Comparison of ENCODE assay signal across 9 cellular contexts in genomic region chr5:95780597-95780996, GRCh38. TPM values are rescaled to one million over a fixed set of nuclear protein-coding genes. Genes with fewer than 3 reads are reported as not detected.
A peak's percentile ranks its signal among the peaks of the same experiment; 100 is the strongest.
DNase-seq lines count a peak whose midpoint lies in the region; ATAC-seq, FAIRE-seq and TF ChIP-seq lines count a peak whose summit lies in the region.
"Had no signal": no experiment of that assay in that cellular context is flagged by ENCODE, and none has a peak within 500 bp of the region (broad histone marks: within the 10 kb centered on the region; RNA-seq: fewer than 3 reads in every experiment).

No MANE protein-coding gene starts in this region.

- H3K27me3 ChIP-seq in ascending aorta (no peaks in the 10 kb centered on the region), HepG2 (ENCODE audit: control insufficient read depth in 1 of 2, insufficient read depth in 2 of 2, low read length in 2 of 2) (no peaks in the 10 kb centered on the region), subcutaneous abdominal adipose tissue (ENCODE audit: control insufficient read depth in 5 of 5, insufficient read depth in 4 of 5, low read length in 5 of 5) (no peaks in the 10 kb centered on the region)

- H3K27ac ChIP-seq in ascending aorta (peak overlapping the region; percentile 54 to 73), HepG2 (ENCODE audit: extremely low read length, insufficient read depth, low read length) (no peak overlapping the region), subcutaneous abdominal adipose tissue (ENCODE audit: low read depth, low read length) (peak overlapping the region; percentile 68)

- H3K79me2 ChIP-seq in HepG2 (ENCODE audit: insufficient read depth, low read length): no peaks in the 10 kb centered on the region

- FAIRE-seq in HepG2 (lab: Jason Lieb, UNC): no peak

- DNase-seq in ascending aorta (ENCODE audit: low spot score in 2 of 2) (no peak), HepG2 (ENCODE audit: low spot score) (no peak), ureter (ENCODE audit: low spot score) (no peak), type B pancreatic cell (ENCODE audit: extremely low spot score, unreplicated experiment) (no peak), DMS79 (lab: John Stamatoyannopoulos, UW) (no peak)

- no peaks in the 10 kb centered on the region for H3K9me3 ChIP-seq in ascending aorta
- no peaks in the 10 kb centered on the region for H3K9me3 ChIP-seq in HepG2 (ENCODE audit: low read length)
- no peaks in the 10 kb centered on the region for H3K9me3 ChIP-seq in subcutaneous abdominal adipose tissue (ENCODE audit: control insufficient read depth in 5 of 5, low read length in 5 of 5)

- no peaks in the 10 kb centered on the region for H3K27me3 Mint-ChIP-seq in type B pancreatic cell
- H3K27me3 Mint-ChIP-seq: stimulated activated naive CD8-positive, alpha-beta T cell treated with anti-CD3 and anti-CD28 coated beads, Interleukin-15, Interleukin-2, amounts not matched to agents 100 ng/mL and 50 ng/mL, for 24 hours had no signal

- TF ChIP-seq EP300 in HepG2 (IDR thresholded peaks at IDR 0.05; ENCODE audit: low read depth in 2 of 2, low read length in 2 of 2): no peak
- TF ChIP-seq EP300 in HepG2 (CRISPR knock-in tag; IDR thresholded peaks at IDR 0.05; ENCODE audit: borderline replicate concordance): no peak

- BruUV-seq in HepG2 (replicated peaks; lab: Mats Ljungman, UMichigan): no TSS peak

- no peak overlapping the region for H2AFZ ChIP-seq in HepG2 (ENCODE audit: low read length)

- no peak overlapping the region for H3K4me3 Mint-ChIP-seq in type B pancreatic cell
- H3K4me3 Mint-ChIP-seq: WTC11 had no signal

- H3K4me1 Mint-ChIP-seq in type B pancreatic cell (ENCODE audit: unreplicated experiment): peaks cover 7% of the 10 kb centered on the region

- 98% methylated on average over 6 of the region's 7 CpGs for WGBS in HepG2 (ENCODE audit: low lambda C conversion rate)

- H3K4me3 ChIP-seq in ascending aorta (no peak overlapping the region), HepG2 (replicated peaks in 1 of 3; ENCODE audit: insufficient read depth in 1 of 3, low read depth in 2 of 3, low read length in 3 of 3) (no peak overlapping the region), subcutaneous abdominal adipose tissue (ENCODE audit: low read depth in 1 of 5, low read length in 5 of 5) (no peak overlapping the region)

- in situ Hi-C loops in HepG2 (cut with HindIII; ENCODE audit: extremely low pct_ligation_motif_present, low pct_unique_long_range_greater_than_20kb): no loop called here

- no peak overlapping the region for H3K9ac ChIP-seq in HepG2 (ENCODE audit: insufficient read depth, low read depth, low read length)
- no peak overlapping the region for H3K9ac ChIP-seq in subcutaneous abdominal adipose tissue (ENCODE audit: low read length in 5 of 5)

- CTCF ChIA-PET in HepG2 (lab: Yijun Ruan, JAX; ENCODE audit: low intra/inter-chr PET ratio, low total read pairs): interaction anchor here (1.1 to 3.1 kb wide), 7 partner anchors 31 to 136 kb away, joined by 3 to 73 read pairs (median 4); partner anchors contain the start of gene GLRX

- H3K4me1 ChIP-seq in ascending aorta: peaks cover 0 to 12% of the 10 kb centered on the region in 2 donors
- H3K4me1 ChIP-seq in HepG2 (ENCODE audit: insufficient read depth, low read length): peaks cover 6% of the 10 kb centered on the region; the same call in 1 of the 2 replicates
- peaks cover 0 to 33% (median 17%) of the 10 kb centered on the region in 5 donors for H3K4me1 ChIP-seq in subcutaneous abdominal adipose tissue (ENCODE audit: control insufficient read depth in 5 of 5, insufficient read depth in 5 of 5, low read length in 5 of 5)

- H3K27ac Mint-ChIP-seq in type B pancreatic cell: no peak overlapping the region
- H3K27ac Mint-ChIP-seq: WTC11 had no signal

- H4K20me1 ChIP-seq in HepG2 (ENCODE audit: insufficient read depth, low read length): no peaks in the 10 kb centered on the region

- intact Hi-C loops in ascending aorta (cut with DNase I): loop anchor here (5.0 kb wide), 3 partner anchors 118 to 562 kb away; partner anchors contain the start of gene RFESD
- intact Hi-C loops in HepG2 (cut with micrococcal nuclease; ENCODE audit: unreplicated experiment): loop anchor here (2.0 kb wide), 1 partner anchor 116 kb away; no protein-coding TSS in a partner anchor

- ATAC-seq in HG03354 (IDR thresholded peaks at IDR 0.05; ENCODE audit: poor library complexity, severe bottlenecking, unreplicated experiment) (peak; percentile 9), HepG2 (no peak)

- H3K36me3 ChIP-seq in ascending aorta: peaks cover 0 to 7% of the 10 kb centered on the region in 2 donors
- H3K36me3 ChIP-seq in HepG2 (replicated peaks in 1 of 2; ENCODE audit: control insufficient read depth in 1 of 2, insufficient read depth in 2 of 2, low read length in 2 of 2): peaks cover 1 to 10% of the 10 kb centered on the region in 2 experiments; a peak in 4 of 5 replicates
- peaks cover 0 to 12% (median 6%) of the 10 kb centered on the region in 5 donors for H3K36me3 ChIP-seq in subcutaneous abdominal adipose tissue (ENCODE audit: control insufficient read depth in 5 of 5, insufficient read depth in 5 of 5, low read length in 5 of 5)

- no peak for TF ChIP-seq POLR2A in HepG2 (IDR thresholded peaks at IDR 0.05; ENCODE audit: insufficient read depth in 1 of 2, low read depth in 2 of 2, low read length in 2 of 2)

- peaks cover 30% of the 10 kb centered on the region for H3K36me3 Mint-ChIP-seq in type B pancreatic cell
- H3K36me3 Mint-ChIP-seq: WTC11 had no signal

- POLR2A ChIA-PET in HepG2 (lab: Yijun Ruan, JAX): interaction anchor here (1.0 to 1.8 kb wide), 8 partner anchors 23 to 134 kb away, joined by 4 to 10 read pairs (median 4); partner anchors contain the start of genes GLRX and RFESD

- no peak overlapping the region for H3K4me2 ChIP-seq in HepG2 (ENCODE audit: low read depth, low read length)

- TF ChIP-seq RAD21 in HepG2 (CRISPR knock-in tag; IDR thresholded peaks at IDR 0.05): no peak

- no peak for TF ChIP-seq CTCF in ascending aorta (IDR thresholded peaks at IDR 0.05)
- no peak for TF ChIP-seq CTCF in HepG2 (CRISPR knock-in tag; IDR thresholded peaks at IDR 0.05)
- TF ChIP-seq CTCF in type B pancreatic cell (conservative IDR thresholded peaks at IDR 0.05): no peak

- H3K9me3 Mint-ChIP-seq in type B pancreatic cell: no peaks in the 10 kb centered on the region
- H3K9me3 Mint-ChIP-seq: stimulated activated naive CD8-positive, alpha-beta T cell treated with anti-CD3 and anti-CD28 coated beads, Interleukin-15, Interleukin-2, amounts not matched to agents 100 ng/mL and 50 ng/mL, for 24 hours; WTC11 had no signal

RNA-seq across cellular contexts. Expression of gene GLRX, which starts 41.9 kb away (rescaled TPM):
- total RNA-seq in ascending aorta (18.5 TPM), HepG2 (2016; rRNA removed; fragmentation: Illumina TruSeq; extraction: Trizol) (63.8 and 71.9 TPM in 2 replicates), ureter (21.1 TPM), type B pancreatic cell (ENCODE audit: low replicate concordance) (17.8 and 18.7 TPM in 2 replicates)
- total RNA-seq in HepG2 (2016; cell fraction: cytosol; rRNA removed; fragmentation: Illumina TruSeq; extraction: Trizol; ENCODE audit: low read depth): 27.6 and 30.6 TPM in 2 replicates
- total RNA-seq in HepG2 (2016; cell fraction: insoluble cytoplasmic fraction; rRNA removed; fragmentation: Illumina TruSeq; extraction: Trizol): 64.8 and 79.1 TPM in 2 replicates
- total RNA-seq in HepG2 (2016; cell fraction: membrane; rRNA removed; fragmentation: Illumina TruSeq; extraction: Trizol): 27.3 and 28.0 TPM in 2 replicates
- total RNA-seq in HepG2 (2016; cell fraction: nucleus; rRNA removed; fragmentation: Illumina TruSeq; extraction: Trizol): 27.2 and 28.1 TPM in 2 replicates
- polyA plus RNA-seq in HepG2 (2011; rRNA removed): 499 and 615 TPM in 2 replicates
- polyA plus RNA-seq in HepG2 (2011; cell fraction: cytosol; rRNA removed): 393 and 503 TPM in 2 replicates
- polyA plus RNA-seq in HepG2 (2011; cell fraction: nucleus; rRNA removed): 87.8 and 90.3 TPM in 2 replicates
- polyA plus RNA-seq in HepG2 (2012): 244 and 269 TPM in 2 replicates
- polyA plus RNA-seq in HepG2 (2016; cell fraction: cytosol; fragmentation: Illumina TruSeq; extraction: Trizol; ENCODE audit: low read depth): 25.5 and 30.2 TPM in 2 replicates
- 107 and 117 TPM in 2 replicates for polyA plus RNA-seq in HepG2 (2016; cell fraction: insoluble cytoplasmic fraction; fragmentation: Illumina TruSeq; extraction: Trizol; ENCODE audit: low read depth)
- 23.9 and 28.1 TPM in 2 replicates for polyA plus RNA-seq in HepG2 (2016; cell fraction: membrane; fragmentation: Illumina TruSeq; extraction: Trizol; ENCODE audit: low read depth)
- 59.6 and 62.5 TPM in 2 replicates for polyA plus RNA-seq in HepG2 (2016; cell fraction: nucleus; fragmentation: Illumina TruSeq; extraction: Trizol; ENCODE audit: insufficient read depth, low read depth)
- polyA minus RNA-seq in HepG2 (2011; rRNA and poly(A)+ RNA removed; ENCODE audit: low replicate concordance): 44.3 and 186 TPM in 2 replicates
- 49.7 and 65.5 TPM in 2 replicates for polyA minus RNA-seq in HepG2 (2011; cell fraction: cytosol; rRNA and poly(A)+ RNA removed)
- polyA minus RNA-seq in HepG2 (2011; cell fraction: nucleus; rRNA and poly(A)+ RNA removed): 62.3 and 93.9 TPM in 2 replicates

RNA-seq across cellular contexts. Expression of gene RHOBTB3, which starts 49.5 kb away (rescaled TPM):
- 153 TPM for total RNA-seq in ascending aorta
- total RNA-seq in HepG2 (2016; rRNA removed; fragmentation: Illumina TruSeq; extraction: Trizol): 35.4 and 39.6 TPM in 2 replicates
- 65.4 and 73.3 TPM in 2 replicates for total RNA-seq in HepG2 (2016; cell fraction: cytosol; rRNA removed; fragmentation: Illumina TruSeq; extraction: Trizol; ENCODE audit: low read depth)
- 34.8 and 35.7 TPM in 2 replicates for total RNA-seq in HepG2 (2016; cell fraction: insoluble cytoplasmic fraction; rRNA removed; fragmentation: Illumina TruSeq; extraction: Trizol)
- total RNA-seq in HepG2 (2016; cell fraction: membrane; rRNA removed; fragmentation: Illumina TruSeq; extraction: Trizol): 29.2 and 34.2 TPM in 2 replicates
- total RNA-seq in HepG2 (2016; cell fraction: nucleus; rRNA removed; fragmentation: Illumina TruSeq; extraction: Trizol): 34.5 and 45.0 TPM in 2 replicates
- polyA plus RNA-seq in HepG2 (2011; rRNA removed): 27.8 and 31.6 TPM in 2 replicates
- 33.5 and 37.5 TPM in 2 replicates for polyA plus RNA-seq in HepG2 (2011; cell fraction: cytosol; rRNA removed)
- 28.1 and 35.6 TPM in 2 replicates for polyA plus RNA-seq in HepG2 (2011; cell fraction: nucleus; rRNA removed)
- 16.2 and 20.3 TPM in 2 replicates for polyA plus RNA-seq in HepG2 (2012)
- 4.4 and 6.7 TPM in 2 replicates for polyA plus RNA-seq in HepG2 (2016; cell fraction: cytosol; fragmentation: Illumina TruSeq; extraction: Trizol; ENCODE audit: low read depth)
- 31.3 and 33.4 TPM in 2 replicates for polyA plus RNA-seq in HepG2 (2016; cell fraction: insoluble cytoplasmic fraction; fragmentation: Illumina TruSeq; extraction: Trizol; ENCODE audit: low read depth)
- polyA plus RNA-seq in HepG2 (2016; cell fraction: membrane; fragmentation: Illumina TruSeq; extraction: Trizol; ENCODE audit: low read depth): 11.0 and 11.2 TPM in 2 replicates
- 31.1 and 35.1 TPM in 2 replicates for polyA plus RNA-seq in HepG2 (2016; cell fraction: nucleus; fragmentation: Illumina TruSeq; extraction: Trizol; ENCODE audit: insufficient read depth, low read depth)
- 153 and 617 TPM in 2 replicates for polyA minus RNA-seq in HepG2 (2011; rRNA and poly(A)+ RNA removed; ENCODE audit: low replicate concordance)
- 64.8 and 73.2 TPM in 2 replicates for polyA minus RNA-seq in HepG2 (2011; cell fraction: cytosol; rRNA and poly(A)+ RNA removed)
- 85.0 and 93.4 TPM in 2 replicates for polyA minus RNA-seq in HepG2 (2011; cell fraction: nucleus; rRNA and poly(A)+ RNA removed)
- total RNA-seq in ureter: 102 TPM
- total RNA-seq in type B pancreatic cell (ENCODE audit: low replicate concordance): 41.7 and 76.3 TPM in 2 replicates
